In genomic region chr15:100340721-100341661, GRCh38 we compare ENCODE assay signal across 8 cellular contexts. TPM values are rescaled to one million over a fixed set of nuclear protein-coding genes. Genes with fewer than 3 reads are reported as not detected.
DNase-seq lines count a peak whose midpoint lies in the region; ATAC-seq, FAIRE-seq and TF ChIP-seq lines count a peak whose summit lies in the region.

No MANE protein-coding gene starts in this region.

- H3K9me3 Mint-ChIP-seq in progenitor cell of endocrine pancreas (ENCODE audit: low read depth) = no peaks in the 10 kb centered on the region

- ATAC-seq in gastroesophageal sphincter (peak; percentile 18), GM21423 (IDR thresholded peaks at IDR 0.05; ENCODE audit: unreplicated experiment) (no peak)

- H3K36me3 ChIP-seq in gastroesophageal sphincter = no peaks in the 10 kb centered on the region

- no peaks in the 10 kb centered on the region for H3K36me3 Mint-ChIP-seq in progenitor cell of endocrine pancreas (ENCODE audit: insufficient read depth)

- TF ChIP-seq CTCF in VCaP (conservative IDR thresholded peaks at IDR 0.05) (no peak), gastroesophageal sphincter (IDR thresholded peaks at IDR 0.05) (no peak), progenitor cell of endocrine pancreas (IDR thresholded peaks at IDR 0.05; ENCODE audit: unreplicated experiment) (no peak)

- TF ChIP-seq POLR2A in gastroesophageal sphincter (IDR thresholded peaks at IDR 0.05) (no peak), GM12892 (IDR thresholded peaks at IDR 0.05; ENCODE audit: low read depth, low read length) (no peak)

- peaks cover 9% of the 10 kb centered on the region for H3K4me1 Mint-ChIP-seq in progenitor cell of endocrine pancreas (ENCODE audit: low read depth)

- TF ChIP-seq EP300 in gastroesophageal sphincter (IDR thresholded peaks at IDR 0.05) = no peak

- H3K9me3 ChIP-seq in gastroesophageal sphincter = no peaks in the 10 kb centered on the region

- H3K4me1 ChIP-seq in gastroesophageal sphincter = peaks cover 0 to 45% (median 9%) of the 10 kb centered on the region in 3 donors

- no peak for FAIRE-seq in GM12892 (lab: Jason Lieb, UNC)

- peak; percentile 24 for DNase-seq in stimulated activated CD8-positive, alpha-beta memory T cell treated with anti-CD3 and anti-CD28 coated beads, Interleukin-12 subunit alpha, Interleukin-12 subunit beta, amount 100 ng/mL, for 4 hours (ENCODE audit: low read depth)
- DNase-seq in stimulated activated CD8-positive, alpha-beta memory T cell treated with anti-CD3 and anti-CD28 coated beads, Interleukin-4, amount 100 ng/mL, for 48 hours = no peak
- DNase-seq in progenitor cell of endocrine pancreas (ENCODE audit: low spot score, unreplicated experiment) (no peak), CD1c-positive myeloid dendritic cell (ENCODE audit: extremely low spot score) (no peak), GM12892 (ENCODE audit: insufficient read length) (no peak)

- H3K27me3 ChIP-seq in gastroesophageal sphincter = no peaks in the 10 kb centered on the region

- no CpG with 5 or more reads among the region's 134 CpGs for WGBS in gastroesophageal sphincter (ENCODE audit: low coverage in 1 of 2), 2 donors

- H3K4me3 Mint-ChIP-seq in progenitor cell of endocrine pancreas (ENCODE audit: low read depth) = peak overlapping the region; percentile 70

- peaks cover 73% of the 10 kb centered on the region for H3K27me3 Mint-ChIP-seq in progenitor cell of endocrine pancreas

- peak overlapping the region; percentile 57 to 86 for H3K4me3 ChIP-seq in gastroesophageal sphincter

- no peak overlapping the region for H3K27ac Mint-ChIP-seq in progenitor cell of endocrine pancreas

- H3K27ac ChIP-seq in VCaP = peak overlapping the region; percentile 56; the same call in 1 of the 2 replicates
- H3K27ac ChIP-seq in gastroesophageal sphincter = peak overlapping the region; percentile 58 to 92 (median 90)

RNA-seq across cellular contexts. Expression of gene ADAMTS17, which starts 0.8 kb away (rescaled TPM):
- 10 to 100 TPM in 2 of 4 donors, 1 to 10 TPM in 2; 4.9 to 14.0 (median 11.3) TPM for total RNA-seq in gastroesophageal sphincter
- total RNA-seq in progenitor cell of endocrine pancreas = 3.5 and 4.7 TPM in 2 replicates
- polyA plus RNA-seq in GM12892 (2012; ENCODE audit: missing spikeins) = 0.34 TPM
